8 cellular contexts compared by ENCODE assay signal in the genomic region with DNA sequence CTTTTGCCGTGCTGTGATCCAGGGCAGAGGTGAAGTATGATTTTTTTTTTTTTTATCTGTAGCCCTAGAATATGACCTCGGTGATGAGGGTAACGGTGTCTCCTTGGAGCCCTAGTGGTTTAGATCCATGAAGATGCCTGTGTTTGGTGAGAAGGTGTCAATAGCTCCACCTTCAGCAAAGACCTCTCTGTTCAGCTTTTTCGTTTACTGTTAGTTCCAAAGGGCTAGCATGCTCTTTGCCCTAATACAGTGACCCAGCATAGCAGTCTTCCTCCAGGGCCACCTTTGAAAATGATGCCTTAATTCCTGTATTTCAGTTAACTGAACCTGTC. TPM values are rescaled to one million over a fixed set of nuclear protein-coding genes. Genes with fewer than 3 reads are reported as not detected.
DNase-seq lines count a peak whose midpoint lies in the region; ATAC-seq and TF ChIP-seq lines count a peak whose summit lies in the region.

No MANE protein-coding gene starts in this region.

- H3K27me3 ChIP-seq in kidney epithelial cell (ENCODE audit: control insufficient read depth, insufficient read depth, low read length) (no peaks in the 10 kb centered on the region), thyroid gland (no peaks in the 10 kb centered on the region)

- H3K36me3 ChIP-seq in kidney epithelial cell (ENCODE audit: control insufficient read depth, insufficient read depth, low read length), result no peaks in the 10 kb centered on the region
- peaks cover 0 to 4% of the 10 kb centered on the region in 2 donors for H3K36me3 ChIP-seq in thyroid gland

- whole genome bisulfite sequencing in thyroid gland, 2 donors, result 0 to 1% methylated on average over 4 of the region's 4 CpGs

- peak overlapping the region; percentile 10 to 87 (median 64) for H3K27ac ChIP-seq in thyroid gland

- H3K4me1 Mint-ChIP-seq in activated naive CD8-positive, alpha-beta T cell treated with anti-CD3 and anti-CD28 coated beads, Interleukin-2, amount 10 ng/mL, durations not matched to agents 7 days and 5 days, result peaks cover 17% of the 10 kb centered on the region

- H3K27ac Mint-ChIP-seq in activated naive CD8-positive, alpha-beta T cell treated with anti-CD3 and anti-CD28 coated beads, Interleukin-2, amount 10 ng/mL, durations not matched to agents 7 days and 5 days, result peak overlapping the region; percentile 82

- H3K4me3 ChIP-seq in kidney epithelial cell (ENCODE audit: low read depth, low read length), result peak overlapping the region; percentile 72
- H3K4me3 ChIP-seq in thyroid gland (replicated peaks in 1 of 3), result peak overlapping the region in 2 of 3 donors; percentile 48 to 59

- no peak for TF ChIP-seq POLR2A in thyroid gland (IDR thresholded peaks at IDR 0.05)

- peaks cover 10% of the 10 kb centered on the region for H3K36me3 Mint-ChIP-seq in activated naive CD8-positive, alpha-beta T cell treated with anti-CD3 and anti-CD28 coated beads, Interleukin-2, amount 10 ng/mL, durations not matched to agents 7 days and 5 days

- H3K9me3 ChIP-seq in thyroid gland, result no peaks in the 10 kb centered on the region

- POLR2A ChIA-PET in activated naive CD8-positive, alpha-beta T cell treated with anti-CD3 and anti-CD28 coated beads, Interleukin-2, amount 10 ng/mL, durations not matched to agents 7 days and 5 days (lab: Charles Lee), result interaction anchor here (0.7 to 2.3 kb wide), 7 partner anchors 15 to 1166 kb away, joined by 3 to 13 read pairs (median 6); a partner anchor contains a TSS

- TF ChIP-seq CTCF in kidney epithelial cell (IDR thresholded peaks at IDR 0.05; ENCODE audit: insufficient read depth, low read length, poor library complexity, severe bottlenecking) (no peak), thyroid gland (IDR thresholded peaks at IDR 0.05) (no peak)

- intact Hi-C loops in thyroid gland (cut with DNase I) (no loop called here), posterior cingulate gyrus (cut with DNase I) (loop anchor here (10.0 kb wide), 2 partner anchors 162 to 242 kb away; a partner anchor contains a TSS)

- ATAC-seq in HG03460 (IDR thresholded peaks at IDR 0.05; ENCODE audit: unreplicated experiment) (peak; percentile 16), GM19035 (IDR thresholded peaks at IDR 0.05; ENCODE audit: unreplicated experiment) (no peak)
- no peak for ATAC-seq in activated naive CD8-positive, alpha-beta T cell treated with anti-CD3 and anti-CD28 coated beads, Interleukin-2, amount 10 ng/mL, durations not matched to agents 7 days and 5 days (ENCODE audit: low read depth)

- peak overlapping the region; percentile 93 for H3K4me3 Mint-ChIP-seq in activated naive CD8-positive, alpha-beta T cell treated with anti-CD3 and anti-CD28 coated beads, Interleukin-2, amount 10 ng/mL, durations not matched to agents 7 days and 5 days

- DNase-seq in ELR (ENCODE audit: low read depth) (peak; percentile 44), kidney epithelial cell (ENCODE audit: low read depth) (no peak), thyroid gland (no peak), NCI-H128 (lab: John Stamatoyannopoulos, UW; ENCODE audit: unreplicated experiment) (no peak), posterior cingulate gyrus (no peak)
- no peak for DNase-seq in activated naive CD8-positive, alpha-beta T cell treated with anti-CD3 and anti-CD28 coated beads, Interleukin-2, amount 10 ng/mL, durations not matched to agents 7 days and 5 days

- no peaks in the 10 kb centered on the region for H3K27me3 Mint-ChIP-seq in activated naive CD8-positive, alpha-beta T cell treated with anti-CD3 and anti-CD28 coated beads, Interleukin-2, amount 10 ng/mL, durations not matched to agents 7 days and 5 days

- no peaks in the 10 kb centered on the region for H3K9me3 Mint-ChIP-seq in activated naive CD8-positive, alpha-beta T cell treated with anti-CD3 and anti-CD28 coated beads, Interleukin-2, amount 10 ng/mL, durations not matched to agents 7 days and 5 days

- H3K4me1 ChIP-seq in thyroid gland, result peaks cover 14 to 15% of the 10 kb centered on the region in 2 donors

RNA-seq across cellular contexts. Expression of a gene that starts 0.7 kb away (rescaled TPM):
- total RNA-seq in activated naive CD8-positive, alpha-beta T cell treated with anti-CD3 and anti-CD28 coated beads, Interleukin-2, amount 10 ng/mL, durations not matched to agents 7 days and 5 days, result 10 to 100 TPM; 73.5 to 78.4 TPM
- total RNA-seq in kidney epithelial cell (70.5 and 71.9 TPM in 2 replicates), thyroid gland (10 to 100 TPM; 41.8 to 57.6 (median 53.1) TPM)

RNA-seq across cellular contexts. Expression of a gene that starts 6.1 kb away (rescaled TPM):
- total RNA-seq in activated naive CD8-positive, alpha-beta T cell treated with anti-CD3 and anti-CD28 coated beads, Interleukin-2, amount 10 ng/mL, durations not matched to agents 7 days and 5 days, result 10 to 100 TPM; 50.1 to 51.8 TPM
- total RNA-seq in kidney epithelial cell (40.0 and 42.2 TPM in 2 replicates), thyroid gland (10 to 100 TPM; 15.2 to 21.0 (median 18.7) TPM)
